ENCODE assay signal across 22 cellular contexts in genomic region chr10:122306744-122307143, GRCh38. TPM values are rescaled to one million over a fixed set of nuclear protein-coding genes. Genes with fewer than 3 reads are reported as not detected.
DNase-seq lines count a peak whose midpoint lies in the region; ATAC-seq, FAIRE-seq and TF ChIP-seq lines count a peak whose summit lies in the region.
"Had no signal": no experiment of that assay in that cellular context is flagged by ENCODE, and none has a peak within 500 bp of the region (broad histone marks: within the 10 kb centered on the region; RNA-seq: fewer than 3 reads in every experiment).

No MANE protein-coding gene starts in this region.

- H3K27ac ChIP-seq in A549 (peak overlapping the region; percentile 88 to 94), Panc1 (ENCODE audit: low read length) (peak overlapping the region; percentile 95), hepatocyte (peak overlapping the region; percentile 93), skeletal muscle tissue (ENCODE audit: low read depth, low read length) (peak overlapping the region; percentile 92)

- POLR2A ChIA-PET in A549 (lab: Yijun Ruan, JAX), result interaction anchor here (2.8 kb wide), 1 partner anchor 68 kb away, joined by 21 read pairs; the partner anchor contains the start of gene PLEKHA1
- POLR2A ChIA-PET in Panc1 (lab: Charles Lee), result no interaction called here

- DNase-seq in A549 (ENCODE audit: low read depth in 1 of 2, low spot score in 1 of 2) (no peak), Panc1 (ENCODE audit: low read depth, low spot score) (no peak), hepatocyte (ENCODE audit: low spot score) (no peak), left lobe of liver (ENCODE audit: low spot score) (no peak), H54 (ENCODE audit: insufficient read length, low spot score) (no peak), NCI-H146 treated with DMSO at 0.1 percent for 48 hours (lab: John Stamatoyannopoulos, UW; ENCODE audit: unreplicated experiment) (no peak)
- DNase-seq: activated CD4-positive, alpha-beta T cell treated with anti-CD3 and anti-CD28 coated beads, Interleukin-2, amount 50 U/mL, for 4 hours; activated T-cell treated with anti-CD3 and anti-CD28 coated beads for 4 hours; amygdala; CD4-positive, alpha-beta T cell; cerebellar nuclear complex; left lung; MM.1S; NCI-H446; nucleus accumbens; SHP77; T-helper 1 cell had no signal

- H3K27me3 ChIP-seq in Panc1 (ENCODE audit: control insufficient read depth, insufficient read depth, low read length) (no peaks in the 10 kb centered on the region), hepatocyte (no peaks in the 10 kb centered on the region), skeletal muscle tissue (ENCODE audit: control insufficient read depth in 3 of 3, insufficient read depth in 3 of 3, low read length in 3 of 3) (no peaks in the 10 kb centered on the region)
- H3K27me3 ChIP-seq: left lung had no signal

- H3K79me2 ChIP-seq in hepatocyte, result no peaks in the 10 kb centered on the region

- no peak for TF ChIP-seq RAD21 in A549 (conservative IDR thresholded peaks at IDR 0.05 in 1 of 2, IDR thresholded peaks at IDR 0.05 in 1 of 2)

- H3K4me1 ChIP-seq in A549 (peaks cover 48% of the 10 kb centered on the region), Panc1 (ENCODE audit: control insufficient read depth, insufficient read depth, low read length) (peaks cover 52% of the 10 kb centered on the region), hepatocyte (ENCODE audit: insufficient read depth) (peaks cover 34% of the 10 kb centered on the region), skeletal muscle tissue (ENCODE audit: control insufficient read depth in 3 of 3, insufficient read depth in 3 of 3, low read length in 3 of 3) (peaks cover 11 to 23% (median 16%) of the 10 kb centered on the region in 3 donors)
- H3K4me1 ChIP-seq: left lung had no signal

- TF ChIP-seq POLR2A in A549 (IDR thresholded peaks at IDR 0.05; ENCODE audit: low read length), result no peak
- no peak for TF ChIP-seq POLR2A in H54 (IDR thresholded peaks at IDR 0.05; ENCODE audit: low read depth, low read length)

- no peak overlapping the region for H3K9ac ChIP-seq in skeletal muscle tissue (ENCODE audit: low read depth in 1 of 3, low read length in 3 of 3)

- peak overlapping the region; percentile 73; the same call in 2 of the 3 replicates for H3K4me2 ChIP-seq in A549
- H3K4me2 ChIP-seq in hepatocyte, result no peak overlapping the region

- no peaks in the 10 kb centered on the region for H4K20me1 ChIP-seq in hepatocyte (ENCODE audit: insufficient read depth, poor library complexity, severe bottlenecking)

- no peak for TF ChIP-seq CTCF in A549 (IDR thresholded peaks at IDR 0.05)
- TF ChIP-seq CTCF in Panc1 (IDR thresholded peaks at IDR 0.05), result no peak
- no peak for TF ChIP-seq CTCF in hepatocyte (IDR thresholded peaks at IDR 0.05; ENCODE audit: poor library complexity)

- TF ChIP-seq EP300 in A549 (IDR thresholded peaks at IDR 0.05), result no peak

- FAIRE-seq in A549 (lab: Jason Lieb, UNC) (no peak), H54 (lab: Jason Lieb, UNC) (no peak)
- FAIRE-seq: GM12892 had no signal

- no peaks in the 10 kb centered on the region; the same call in 2 of the 3 replicates for H3K9me3 ChIP-seq in A549
- no peaks in the 10 kb centered on the region; the same call in 1 of the 2 replicates for H3K9me3 ChIP-seq in Panc1 (ENCODE audit: control insufficient read depth, insufficient read depth, low read depth, low read length)
- peaks cover 3% of the 10 kb centered on the region for H3K9me3 ChIP-seq in hepatocyte (ENCODE audit: low read depth)
- H3K9me3 ChIP-seq in skeletal muscle tissue (ENCODE audit: control insufficient read depth in 3 of 3, low read length in 3 of 3), result peaks cover 0 to 3% (median 0%) of the 10 kb centered on the region in 3 donors
- H3K9me3 ChIP-seq: left lung had no signal

- CTCF ChIA-PET in A549 (lab: Yijun Ruan, JAX), result interaction anchor here (1.3 to 7.6 kb wide), 3 partner anchors 8 to 260 kb away, joined by 3 to 35 read pairs (median 26); no protein-coding TSS in a partner anchor
- CTCF ChIA-PET in Panc1 (lab: Charles Lee), result no interaction called here

- BruUV-seq in Panc1 (replicated peaks; lab: Mats Ljungman, UMichigan), result no TSS peak

- ATAC-seq in A549 (no peak), Panc1 (no peak), HG03139 (IDR thresholded peaks at IDR 0.05; ENCODE audit: unreplicated experiment) (no peak), left lobe of liver (no peak)

- WGBS in A549 (ENCODE audit: missing lambda C conversion rate), result 63% methylated on average over 3 of the region's 3 CpGs
- 99% methylated on average over 3 of the region's 3 CpGs for WGBS in hepatocyte (ENCODE audit: low lambda C conversion rate, missing lambda C conversion rate)

- H3K36me3 ChIP-seq in Panc1 (ENCODE audit: control insufficient read depth, insufficient read depth, low read length) (no peaks in the 10 kb centered on the region), hepatocyte (replicated peaks; ENCODE audit: insufficient read depth, low read depth) (no peaks in the 10 kb centered on the region), skeletal muscle tissue (ENCODE audit: control insufficient read depth in 3 of 3, insufficient read depth in 3 of 3, low read length in 3 of 3) (no peaks in the 10 kb centered on the region)
- H3K36me3 ChIP-seq: left lung had no signal

- in situ Hi-C loops in Panc1 (cut with HindIII; ENCODE audit: low pct_unique_long_range_greater_than_20kb, low sequenced_read_pairs), result no loop called here

- no peaks in the 10 kb centered on the region for H3K9me2 ChIP-seq in hepatocyte (replicated peaks; ENCODE audit: insufficient read depth)

- no peak overlapping the region for H2AFZ ChIP-seq in hepatocyte

- intact Hi-C loops in Panc1 (cut with micrococcal nuclease; ENCODE audit: unreplicated experiment), result no loop called here

- H3K4me3 ChIP-seq in A549 (no peak overlapping the region), Panc1 (ENCODE audit: low read depth in 2 of 2, low read length in 2 of 2) (no peak overlapping the region), hepatocyte (no peak overlapping the region), skeletal muscle tissue (ENCODE audit: low read length in 3 of 3) (no peak overlapping the region)
- H3K4me3 ChIP-seq: left lung had no signal

TF ChIP-seq in A549, 52 proteins besides CTCF, POLR2A, EP300 and RAD21:
- TF ChIP-seq RARB (CRISPR knock-in tag; IDR thresholded peaks at IDR 0.05) (no peak), BHLHE40 (IDR thresholded peaks at IDR 0.05; ENCODE audit: low read depth, low read length) (no peak), NFE2L2 (conservative IDR thresholded peaks at IDR 0.05; ENCODE audit: low read length) (no peak), SMC3 (IDR thresholded peaks at IDR 0.05) (no peak), E2F6 (IDR thresholded peaks at IDR 0.05; ENCODE audit: borderline replicate concordance, low read depth) (no peak), HMGXB4 (CRISPR knock-in tag; IDR thresholded peaks at IDR 0.05; ENCODE audit: borderline replicate concordance) (no peak), NR3C1 (IDR thresholded peaks at IDR 0.05) (no peak), HOXB13 (CRISPR knock-in tag; IDR thresholded peaks at IDR 0.05; ENCODE audit: low read depth) (no peak)

RNA-seq across cellular contexts. Expression of gene BTBD16, which starts 35.6 kb away (rescaled TPM):
- polyA plus RNA-seq in A549 (2011; rRNA removed) (1.3 and 2.1 TPM in 2 replicates), A549 (2017; fragmentation: RNase III; extraction: RNeasy Plus Mini Kit Qiagen cat#74134 plus additional on column Dnase treatment) (0.32 to 0.69 TPM (median 0.35 TPM) in 3 replicates), hepatocyte (0.24 and 0.74 TPM in 2 replicates)
- 0.48 and 0.50 TPM in 2 replicates for polyA plus RNA-seq in A549 (2012; cell fraction: cytosol; rRNA removed)
- polyA plus RNA-seq in A549 (2012; cell fraction: nucleus; rRNA removed), result 0.44 and 1.4 TPM in 2 replicates
- polyA minus RNA-seq in A549 (2011; rRNA and poly(A)+ RNA removed), result 1.0 and 4.4 TPM in 2 replicates
- total RNA-seq in Panc1 (2021; ENCODE audit: unreplicated experiment) (0.82 TPM), hepatocyte (0.47 and 0.92 TPM in 2 replicates), skeletal muscle tissue (not detected), left lobe of liver (1.5 TPM)
- 0.71 TPM for polyA plus RNA-seq in Panc1 (2012; ENCODE audit: insufficient read length)
- total RNA-seq: A673; CD4-positive, alpha-beta T cell; fibroblast of villous mesenchyme had no signal
